In the genomic region with DNA sequence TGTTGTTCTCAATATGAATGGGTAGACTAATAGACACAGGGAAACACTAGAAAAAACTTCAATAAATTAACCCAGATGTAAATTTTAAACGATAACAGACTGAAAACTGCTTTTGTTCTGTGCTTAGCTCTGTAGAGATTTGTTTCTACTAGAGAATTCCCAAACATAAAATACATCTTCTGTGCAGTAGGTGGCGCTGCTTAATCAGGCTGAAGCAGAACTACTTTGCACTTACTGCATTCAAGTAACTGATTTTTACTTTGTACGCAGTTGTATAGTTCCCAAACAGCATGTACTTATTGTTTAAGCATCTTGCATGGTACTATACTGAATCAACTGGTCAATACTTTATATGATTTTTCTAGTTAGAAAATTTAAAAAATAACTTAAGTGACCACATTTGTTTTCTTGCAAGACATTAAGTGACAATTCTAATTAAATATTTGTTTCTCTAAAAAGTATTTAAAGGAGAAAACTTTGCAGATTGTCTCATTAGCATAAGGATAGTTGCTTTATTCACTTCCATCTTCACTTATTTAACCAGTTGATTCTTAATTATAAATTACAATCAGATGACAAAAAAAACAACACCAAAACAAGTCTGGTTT, we compare ENCODE assay signal across 8 cellular contexts.
A peak's percentile ranks its signal among the peaks of the same experiment; 100 is the strongest.
DNase-seq lines count a peak whose midpoint lies in the region; ATAC-seq, FAIRE-seq and TF ChIP-seq lines count a peak whose summit lies in the region.

No MANE protein-coding gene starts in this region.

- peak; percentile 66 for DNase-seq in HCT116 (ENCODE audit: low read depth, low spot score)
- DNase-seq in NB4 (ENCODE audit: low read depth), result peak; percentile 61
- DNase-seq in T-helper 2 cell, result peak in 4 of 5 experiments; percentile 29 to 74 (median 36)
- peak; percentile 13 for DNase-seq in GM12878 (ENCODE audit: low read depth, low spot score)
- DNase-seq in iPS-NIHi11 (ENCODE audit: low spot score), result peak; percentile 39
- DNase-seq in stimulated activated CD4-positive, alpha-beta T cell treated with anti-CD3 and anti-CD28 coated beads, Interleukin-1b, Interleukin-23, amount 100 ng/mL, for 4 hours (ENCODE audit: low read depth in 2 of 2), result peak; percentile 26 to 67
- no peak for DNase-seq in mesenteric fat pad (ENCODE audit: low spot score)

- POLR2A ChIA-PET in HCT116 (lab: Charles Lee) (no interaction called here), GM12878 (lab: Charles Lee) (no interaction called here)

- intact Hi-C loops in HCT116 (cut with micrococcal nuclease) (loop anchor here (1.0 to 10.0 kb wide), 6 partner anchors 438 to 898 kb away; no protein-coding TSS in a partner anchor), GM12878 (cut with micrococcal nuclease; ENCODE audit: unreplicated experiment) (loop anchor here (1.0 to 10.0 kb wide), 7 partner anchors 225 to 972 kb away; a partner anchor contains a TSS)

- in situ Hi-C loops in GM12878 (cut with MboI), result loop anchor here (10.0 to 25.0 kb wide), 2 partner anchors 585 to 822 kb away; no protein-coding TSS in a partner anchor

- SMC1A ChIA-PET in GM12878 (lab: Charles Lee; ENCODE audit: uncharacterized antibody, unreplicated experiment), result interaction anchor here (0.7 to 2.7 kb wide), 10 partner anchors 152 to 721 kb away, joined by 3 to 8 read pairs (median 4); no protein-coding TSS in a partner anchor

- 0 out of 4 replicates have a peak, but pooled peaks cover 0 to 3% of the 10 kb centered on the region in 2 experiments for H3K4me1 ChIP-seq in HCT116 (ENCODE audit: control insufficient read depth in 1 of 2, insufficient read depth in 2 of 2, low read length in 2 of 2)
- H3K4me1 ChIP-seq in GM12878 (ENCODE audit: control insufficient read depth, insufficient read depth, low read length), result no peaks in the 10 kb centered on the region

- no peaks in the 10 kb centered on the region for H3K9me2 ChIP-seq in HCT116 (ENCODE audit: insufficient read depth)

- no peak overlapping the region for H3K9ac ChIP-seq in HCT116 (ENCODE audit: low read length)
- H3K9ac ChIP-seq in GM12878 (ENCODE audit: control insufficient read depth, insufficient read depth, low read length), result no peak overlapping the region

- H3K27me3 ChIP-seq in HCT116 (ENCODE audit: insufficient read depth, low read length) (no peaks in the 10 kb centered on the region), GM12878 (replicated peaks in 1 of 2; ENCODE audit: control insufficient read depth in 2 of 2, insufficient read depth in 2 of 2, low read length in 1 of 2) (no peaks in the 10 kb centered on the region)

- TF ChIP-seq EP300 in GM12878 (IDR thresholded peaks at IDR 0.05; ENCODE audit: borderline replicate concordance in 1 of 2, control insufficient read depth in 1 of 2, low read depth in 2 of 2, low read length in 2 of 2), result no peak

- H3K9me3 ChIP-seq in HCT116 (ENCODE audit: control insufficient read depth in 1 of 2, insufficient read depth in 1 of 2, low read depth in 1 of 2, low read length in 2 of 2), result no peaks in the 10 kb centered on the region
- no peaks in the 10 kb centered on the region for H3K9me3 ChIP-seq in GM12878 (replicated peaks; ENCODE audit: control insufficient read depth, insufficient read depth, low read length)

- CTCF ChIA-PET in HCT116 (lab: Charles Lee), result interaction anchor here (0.6 to 2.0 kb wide), 6 partner anchors 24 to 781 kb away, joined by 4 to 10 read pairs (median 5); no protein-coding TSS in a partner anchor
- CTCF ChIA-PET in GM12878 (lab: Yijun Ruan, JAX), result interaction anchor here (0.6 to 2.9 kb wide), 25 partner anchors 15 to 724 kb away, joined by 3 to 29 read pairs (median 3); a partner anchor contains a TSS

- 10% methylated on average over 3 of the region's 3 CpGs for WGBS in GM12878 (ENCODE audit: insufficient coverage, insufficient replicate concordance, low lambda C conversion rate, missing lambda C conversion rate)

- no peak overlapping the region; the same call in 1 of the 2 replicates for H3K27ac ChIP-seq in HCT116 (ENCODE audit: low read depth, low read length)
- H3K27ac ChIP-seq in GM12878 (ENCODE audit: control insufficient read depth, insufficient read depth), result no peak overlapping the region

- peak; percentile 59 for TF ChIP-seq CTCF in GM12874 (IDR thresholded peaks at IDR 0.05; ENCODE audit: insufficient read depth, low read depth, low read length)
- peak; percentile 59 to 87 (median 63); a peak in 5 of 6 replicates for TF ChIP-seq CTCF in HCT116 (IDR thresholded peaks at IDR 0.05 in 2 of 3, conservative IDR thresholded peaks at IDR 0.05 in 1 of 3; ENCODE audit: borderline replicate concordance in 1 of 3, insufficient read depth in 1 of 3, low read depth in 2 of 3, low read length in 2 of 3)
- TF ChIP-seq CTCF in NB4 (IDR thresholded peaks at IDR 0.05; ENCODE audit: low read depth, low read length), result peak; percentile 54
- TF ChIP-seq CTCF in GM12878 (IDR thresholded peaks at IDR 0.05 in 2 of 3, conservative IDR thresholded peaks at IDR 0.05 in 1 of 3; ENCODE audit: control insufficient read depth in 2 of 3, extremely low read depth in 1 of 3, insufficient read depth in 1 of 3, low read depth in 3 of 3, low read length in 3 of 3), result peak; percentile 71 to 77 (median 74)

- TF ChIP-seq RAD21 in HCT116 (IDR thresholded peaks at IDR 0.05; ENCODE audit: low read depth) (peak; percentile 93), GM12878 (IDR thresholded peaks at IDR 0.05; ENCODE audit: insufficient read depth, low read depth, low read length) (peak; percentile 85)

- H3K79me2 ChIP-seq in HCT116 (ENCODE audit: insufficient read depth, low read length) (no peaks in the 10 kb centered on the region), GM12878 (ENCODE audit: control insufficient read depth, insufficient read depth, low read length) (no peaks in the 10 kb centered on the region)

- H3K36me3 ChIP-seq in HCT116 (ENCODE audit: control insufficient read depth in 1 of 2, insufficient read depth in 2 of 2, low read length in 2 of 2), result no peaks in the 10 kb centered on the region
- no peaks in the 10 kb centered on the region for H3K36me3 ChIP-seq in GM12878 (ENCODE audit: control insufficient read depth in 2 of 2, insufficient read depth in 2 of 2, low read length in 1 of 2)

- peak; percentile 77 for ATAC-seq in HCT116
- ATAC-seq in GM12878, result peak; percentile 76

- H4K20me1 ChIP-seq in HCT116 (ENCODE audit: insufficient read depth), result no peaks in the 10 kb centered on the region
- H4K20me1 ChIP-seq in GM12878 (ENCODE audit: control insufficient read depth, insufficient read depth), result no peaks in the 10 kb centered on the region

- TF ChIP-seq POLR2A in HCT116 (IDR thresholded peaks at IDR 0.05; ENCODE audit: borderline replicate concordance, extremely low read depth, insufficient read depth, insufficient read length) (no peak), NB4 (IDR thresholded peaks at IDR 0.05; ENCODE audit: extremely low read depth, insufficient read length) (no peak), GM12878 (IDR thresholded peaks at IDR 0.05; ENCODE audit: low read depth, low read length) (no peak)

- no peak overlapping the region for H2AFZ ChIP-seq in HCT116 (ENCODE audit: low read depth, low read length, poor library complexity, severe bottlenecking)
- H2AFZ ChIP-seq in GM12878 (ENCODE audit: control insufficient read depth, low read depth, low read length), result no peak overlapping the region

- BruUV-seq in HCT116 (replicated peaks; lab: Mats Ljungman, UMichigan) (no TSS peak), GM12878 (replicated peaks; lab: Mats Ljungman, UMichigan) (no TSS peak)

- RAD21 ChIA-PET in HCT116 (lab: Charles Lee; ENCODE audit: low non-redundant PET in 1 of 2, low total read pairs in 2 of 2, uncharacterized antibody in 2 of 2, unreplicated experiment in 2 of 2) (no interaction called here), GM12878 (lab: Charles Lee; ENCODE audit: unreplicated experiment) (interaction anchor here (0.6 to 1.0 kb wide), 11 partner anchors 153 to 708 kb away, joined by 3 to 6 read pairs (median 4); no protein-coding TSS in a partner anchor)

- peak; percentile 59 for FAIRE-seq in GM12878 (lab: Jason Lieb, UNC)

- H3K4me3 ChIP-seq in HCT116 (replicated peaks in 1 of 2; ENCODE audit: low read depth in 1 of 2, low read length in 2 of 2) (no peak overlapping the region), NB4 (ENCODE audit: low read depth, low read length) (no peak overlapping the region), GM12878 (no peak overlapping the region)

- no peak overlapping the region for H3K4me2 ChIP-seq in HCT116 (ENCODE audit: low read length)
- no peak overlapping the region for H3K4me2 ChIP-seq in GM12878 (ENCODE audit: control insufficient read depth, insufficient read depth)

TF ChIP-seq in HCT116, 20 proteins besides CTCF, POLR2A, EP300 and RAD21:
- TF ChIP-seq SRF (IDR thresholded peaks at IDR 0.05; ENCODE audit: low read depth), result no peak
- peak; percentile 17; the same call in 1 of the 2 replicates for TF ChIP-seq CBX3 (IDR thresholded peaks at IDR 0.05; ENCODE audit: low read depth)

TF ChIP-seq in GM12878, 131 proteins besides CTCF, POLR2A, EP300 and RAD21:
- TF ChIP-seq FOXM1 (IDR thresholded peaks at IDR 0.05; ENCODE audit: low read depth, low read length) (no peak), SMARCA5 (IDR thresholded peaks at IDR 0.05) (peak; percentile 63; the same call in 1 of the 2 replicates), ZNF24 (IDR thresholded peaks at IDR 0.05) (0 out of 2 replicates have a peak, but pooled peaks have one; percentile 9), SMC3 (IDR thresholded peaks at IDR 0.05; ENCODE audit: borderline replicate concordance, low read length) (peak; percentile 52)
